In genomic region chr9:8315211-8315610, GRCh38 we compare ENCODE assay signal across 36 cellular contexts.
"Had no signal": no experiment of that assay in that cellular context is flagged by ENCODE, and none has a peak within 500 bp of the region (broad histone marks: within the 10 kb centered on the region; RNA-seq: fewer than 3 reads in every experiment).

No MANE protein-coding gene starts in this region.

- H3K4me1 Mint-ChIP-seq: activated CD4-positive, alpha-beta memory T cell treated with anti-CD3 and anti-CD28 coated beads, Interleukin-2, amount 10 ng/mL, durations not matched to agents 7 days and 5 days; activated CD8-positive, alpha-beta memory T cell treated with anti-CD3 and anti-CD28 coated beads, Interleukin-2, amount 10 ng/mL, durations not matched to agents 7 days and 5 days; activated naive CD8-positive, alpha-beta T cell treated with anti-CD3 and anti-CD28 coated beads, Interleukin-2, amount 10 ng/mL, durations not matched to agents 7 days and 5 days; activated T-helper 17 cell treated with anti-CD3 and anti-CD28 coated beads, Interleukin-2, amount 50 U/mL, for 72 hours had no signal

- H3K27me3 Mint-ChIP-seq: activated CD4-positive, alpha-beta memory T cell treated with anti-CD3 and anti-CD28 coated beads, Interleukin-2, amount 10 ng/mL, durations not matched to agents 7 days and 5 days; activated CD8-positive, alpha-beta memory T cell treated with anti-CD3 and anti-CD28 coated beads, Interleukin-2, amount 10 ng/mL, durations not matched to agents 7 days and 5 days; activated naive CD8-positive, alpha-beta T cell treated with anti-CD3 and anti-CD28 coated beads, Interleukin-2, amount 10 ng/mL, durations not matched to agents 7 days and 5 days had no signal

- H3K9me3 Mint-ChIP-seq: activated CD4-positive, alpha-beta memory T cell treated with anti-CD3 and anti-CD28 coated beads, Interleukin-2, amount 10 ng/mL, durations not matched to agents 7 days and 5 days had no signal

- H3K36me3 ChIP-seq: ascending aorta, MG63, Peyer's patch, WERI-Rb-1 had no signal

- H3K4me1 ChIP-seq: ascending aorta, body of pancreas, Peyer's patch had no signal

- DNase-seq: activated CD4-positive, alpha-beta memory T cell treated with anti-CD3 and anti-CD28 coated beads, Interleukin-2, amount 10 ng/mL, durations not matched to agents 7 days and 5 days; activated CD4-positive, alpha-beta T cell treated with anti-CD3 and anti-CD28 coated beads for 1 hour; activated CD4-positive, alpha-beta T cell treated with anti-CD3 and anti-CD28 coated beads for 48 hours; activated CD4-positive, CD25-positive, alpha-beta regulatory T cell; activated CD8-positive, alpha-beta memory T cell treated with anti-CD3 and anti-CD28 coated beads for 24 hours; activated CD8-positive, alpha-beta memory T cell treated with anti-CD3 and anti-CD28 coated beads, Interleukin-2, amount 10 ng/mL, durations not matched to agents 7 days and 5 days; activated effector memory CD4-positive, alpha-beta T cell treated with anti-CD3 and anti-CD28 coated beads, Interleukin-2, amount 50 U/mL, for 16 hours; activated naive CD4-positive, alpha-beta T cell; activated naive CD4-positive, alpha-beta T cell treated with anti-CD3 and anti-CD28 coated beads, Interleukin-2, amount 50 U/mL, for 16 hours; activated naive CD8-positive, alpha-beta T cell treated with anti-CD3 and anti-CD28 coated beads, Interleukin-2, amount 10 ng/mL, durations not matched to agents 7 days and 5 days; activated T-cell treated with anti-CD3 and anti-CD28 coated beads, Interleukin-2, amount 50 U/mL, for 1 hour; activated T-cell treated with anti-CD3 and anti-CD28 coated beads, Interleukin-2, amount 50 U/mL, for 72 hours; amygdala; body of pancreas; caudate nucleus; cerebellar nuclear complex; Kasumi-1; KG1; MG63; NCI-H1048; NCI-H1105 treated with DMSO at 0.1 percent for 48 hours; NCI-H1436; NCI-H1694; NCI-H1930; NCI-H2081 treated with DMSO at 0.1 percent for 48 hours; NCI-H226; NCI-H446 treated with DMSO at 0.1 percent for 48 hours; NCI-H524; PC-3; Peyer's patch; Right ventricle myocardium superior; SW 1271; T1000; WERI-Rb-1 had no signal

- H3K4me3 Mint-ChIP-seq: activated CD4-positive, alpha-beta memory T cell treated with anti-CD3 and anti-CD28 coated beads, Interleukin-2, amount 10 ng/mL, durations not matched to agents 7 days and 5 days; activated CD8-positive, alpha-beta memory T cell treated with anti-CD3 and anti-CD28 coated beads, Interleukin-2, amount 10 ng/mL, durations not matched to agents 7 days and 5 days; activated naive CD8-positive, alpha-beta T cell treated with anti-CD3 and anti-CD28 coated beads, Interleukin-2, amount 10 ng/mL, durations not matched to agents 7 days and 5 days; activated T-cell treated with anti-CD3 and anti-CD28 coated beads, Interleukin-2, amount 50 U/mL, for 72 hours; activated T-helper 17 cell treated with anti-CD3 and anti-CD28 coated beads, Interleukin-2, amount 50 U/mL, for 72 hours had no signal

- H3K27ac Mint-ChIP-seq: activated CD4-positive, alpha-beta memory T cell treated with anti-CD3 and anti-CD28 coated beads, Interleukin-2, amount 10 ng/mL, durations not matched to agents 7 days and 5 days; activated CD8-positive, alpha-beta memory T cell treated with anti-CD3 and anti-CD28 coated beads, Interleukin-2, amount 10 ng/mL, durations not matched to agents 7 days and 5 days; activated naive CD8-positive, alpha-beta T cell treated with anti-CD3 and anti-CD28 coated beads, Interleukin-2, amount 10 ng/mL, durations not matched to agents 7 days and 5 days; activated T-cell treated with anti-CD3 and anti-CD28 coated beads, Interleukin-2, amount 50 U/mL, for 72 hours; activated T-helper 17 cell treated with anti-CD3 and anti-CD28 coated beads, Interleukin-2, amount 50 U/mL, for 72 hours had no signal

- H3K36me3 Mint-ChIP-seq: activated CD8-positive, alpha-beta memory T cell treated with anti-CD3 and anti-CD28 coated beads, Interleukin-2, amount 10 ng/mL, durations not matched to agents 7 days and 5 days; activated naive CD8-positive, alpha-beta T cell treated with anti-CD3 and anti-CD28 coated beads, Interleukin-2, amount 10 ng/mL, durations not matched to agents 7 days and 5 days had no signal

- H3K27ac ChIP-seq: ascending aorta, body of pancreas, Peyer's patch, WERI-Rb-1 had no signal

- H3K9me3 ChIP-seq: body of pancreas, MG63 had no signal

- H3K27me3 ChIP-seq: ascending aorta, body of pancreas, MG63, Peyer's patch had no signal

- H3K4me3 ChIP-seq: ascending aorta, body of pancreas, MG63, Peyer's patch had no signal
